Comparison of ENCODE assay signal across 17 cellular contexts in genomic region chr15:55234104-55234799, GRCh38.
"Had no signal": no experiment of that assay in that cellular context is flagged by ENCODE, and none has a peak within 500 bp of the region (broad histone marks: within the 10 kb centered on the region; RNA-seq: fewer than 3 reads in every experiment).

No MANE protein-coding gene starts in this region.

- H3K9me3 Mint-ChIP-seq: activated naive CD4-positive, alpha-beta T cell treated with anti-CD3 and anti-CD28 coated beads, Interleukin-2, amount 10 ng/mL, durations not matched to agents 7 days and 5 days; memory B cell; naive B cell; stimulated activated naive B cell treated with anti-CD40 and anti-IgM and Interleukin-4, amounts not matched to agents 10 μg/mL and 1 μg/mL and 100 μg/mL, for 72 hours; T-helper 1 cell treated with Interleukin-12 subunit alpha and Interleukin-12 subunit beta and Interleukin-4 antibody, amounts not matched to agents 30 μg/mL and 1 μg/mL, for 36 hours had no signal

- H3K27me3 ChIP-seq: tibial artery had no signal

- H3K4me1 Mint-ChIP-seq: memory B cell had no signal

- H3K4me1 ChIP-seq: left ventricle myocardium inferior, parathyroid adenoma, tibial artery had no signal

- ATAC-seq: sciatic nerve; stimulated activated naive B cell treated with anti-CD40 and anti-IgM and Interleukin-4, amounts not matched to agents 10 μg/mL and 1 μg/mL and 100 μg/mL, for 72 hours had no signal

- H3K27ac ChIP-seq: left ventricle myocardium inferior, parathyroid adenoma, tibial artery had no signal

- H3K27me3 Mint-ChIP-seq: activated naive CD4-positive, alpha-beta T cell treated with anti-CD3 and anti-CD28 coated beads, Interleukin-2, amount 10 ng/mL, durations not matched to agents 7 days and 5 days; memory B cell; naive B cell; stimulated activated naive B cell treated with anti-CD40 and anti-IgM and Interleukin-4, amounts not matched to agents 10 μg/mL and 1 μg/mL and 100 μg/mL, for 72 hours had no signal

- H3K4me3 Mint-ChIP-seq: activated naive CD4-positive, alpha-beta T cell treated with anti-CD3 and anti-CD28 coated beads, Interleukin-2, amount 10 ng/mL, durations not matched to agents 7 days and 5 days; memory B cell; naive B cell; stimulated activated naive B cell treated with anti-CD40 and anti-IgM and Interleukin-4, amounts not matched to agents 10 μg/mL and 1 μg/mL and 100 μg/mL, for 72 hours; T-helper 1 cell treated with Interleukin-12 subunit alpha and Interleukin-12 subunit beta and Interleukin-4 antibody, amounts not matched to agents 30 μg/mL and 1 μg/mL, for 36 hours had no signal

- H3K9me3 ChIP-seq: left ventricle myocardium inferior, tibial artery had no signal

- H3K27ac Mint-ChIP-seq: activated naive CD4-positive, alpha-beta T cell treated with anti-CD3 and anti-CD28 coated beads, Interleukin-2, amount 10 ng/mL, durations not matched to agents 7 days and 5 days; memory B cell; stimulated activated naive B cell treated with anti-CD40 and anti-IgM and Interleukin-4, amounts not matched to agents 10 μg/mL and 1 μg/mL and 100 μg/mL, for 72 hours; T-helper 1 cell treated with Interleukin-12 subunit alpha and Interleukin-12 subunit beta and Interleukin-4 antibody, amounts not matched to agents 30 μg/mL and 1 μg/mL, for 36 hours had no signal

- DNase-seq: activated CD4-positive, alpha-beta T cell treated with anti-CD3 and anti-CD28 coated beads, Interleukin-2, amount 50 U/mL, for 1 hour; activated effector memory CD4-positive, alpha-beta T cell treated with Interleukin-2 at 50 U/mL for 16 hours; activated naive CD4-positive, alpha-beta T cell treated with anti-CD3 and anti-CD28 coated beads, Interleukin-2, amount 10 ng/mL, durations not matched to agents 7 days and 5 days; activated T-cell treated with anti-CD3 and anti-CD28 coated beads for 4 hours; cerebellar nuclear complex; effector CD4-positive, alpha-beta T cell; left ventricle myocardium inferior; naive B cell; stimulated activated CD4-positive, alpha-beta T cell treated with anti-CD3 and anti-CD28 coated beads, Interleukin-4, amount 100 ng/mL, for 1 hour; stimulated activated naive B cell treated with anti-CD40 and anti-IgM and Interleukin-4, amounts not matched to agents 10 μg/mL and 1 μg/mL and 100 μg/mL, for 72 hours; substantia nigra; tibial artery had no signal

- H3K4me3 ChIP-seq: left ventricle myocardium inferior, smooth muscle cell, tibial artery had no signal

- H3K36me3 ChIP-seq: left ventricle myocardium inferior had no signal
